ENCODE assay signal across 22 cellular contexts in the genomic region with DNA sequence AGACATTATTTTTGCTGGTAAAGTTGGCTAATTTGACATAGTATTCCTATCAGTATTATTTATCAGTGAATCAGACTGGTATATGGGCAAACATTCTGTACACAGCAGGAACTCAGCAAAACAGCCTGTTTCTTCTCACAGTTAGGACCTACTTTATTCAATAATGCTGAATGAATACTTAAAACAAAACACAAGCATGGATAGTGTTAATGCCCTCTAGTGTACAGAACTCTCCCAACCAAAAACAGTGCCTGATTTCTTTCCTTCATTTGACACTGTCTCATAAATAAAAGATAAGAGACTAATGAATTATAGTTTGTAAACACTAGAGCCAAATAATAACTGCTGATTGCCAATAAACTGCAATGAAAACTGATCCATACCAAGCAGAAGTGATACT.
DNase-seq lines count a peak whose midpoint lies in the region; ATAC-seq lines count a peak whose summit lies in the region.
"Had no signal": no experiment of that assay in that cellular context is flagged by ENCODE, and none has a peak within 500 bp of the region (broad histone marks: within the 10 kb centered on the region; RNA-seq: fewer than 3 reads in every experiment).

No MANE protein-coding gene starts in this region.

- DNase-seq in HT-29 (ENCODE audit: low spot score) (peak; percentile 5), OCI-M1 (lab: John Stamatoyannopoulos, UW) (peak; percentile 97), foreskin melanocyte (peak; percentile 19), putamen (ENCODE audit: low spot score) (peak; percentile 46), AG08396 (ENCODE audit: low spot score) (no peak), NCI-H774 (lab: John Stamatoyannopoulos, UW) (no peak)
- DNase-seq in activated CD4-positive, alpha-beta T cell treated with anti-CD3 and anti-CD28 coated beads for 4 hours = no peak
- DNase-seq: activated CD4-positive, alpha-beta T cell treated with anti-CD3 and anti-CD28 coated beads, Interleukin-2, amount 50 U/mL, for 48 hours; activated CD4-positive, CD25-positive, alpha-beta regulatory T cell; activated naive CD4-positive, alpha-beta T cell treated with Interleukin-2 at 50 U/mL for 16 hours; activated T-cell treated with anti-CD3 and anti-CD28 coated beads, Interleukin-2, amount 50 U/mL, for 72 hours; body of pancreas; Caco-2; DMS79 treated with DMSO at 0.1 percent for 48 hours; left colon; NCI-H1092 treated with DMSO at 0.1 percent for 48 hours; NCI-H2029; NCI-H526; right cardiac atrium; stimulated activated naive CD4-positive, alpha-beta T cell had no signal

- no peak for ATAC-seq in GM21717 (IDR thresholded peaks at IDR 0.05; ENCODE audit: unreplicated experiment)
- ATAC-seq: activated T-cell treated with anti-CD3 and anti-CD28 coated beads, Interleukin-2, amount 50 U/mL, for 72 hours; body of pancreas; gastroesophageal sphincter; left colon; right cardiac atrium had no signal

Comparison
In these comparisons a context has a peak if more than half of its experiments do, and no peak if none do; other contexts are left out.
1. DNase-seq: peak in HT-29 (single experiment), OCI-M1 (single experiment), foreskin melanocyte (single experiment) and putamen (single experiment); none in AG08396 (single experiment), NCI-H774 (single experiment) and activated CD4-positive, alpha-beta T cell treated with anti-CD3 and anti-CD28 coated beads for 4 hours (0 of 2).